ENCODE assay signal across 37 cellular contexts in genomic region chr6:41222045-41222444, GRCh38. TPM values are rescaled to one million over a fixed set of nuclear protein-coding genes. Genes with fewer than 3 reads are reported as not detected.
"Had no signal": no experiment of that assay in that cellular context is flagged by ENCODE, and none has a peak within 500 bp of the region (broad histone marks: within the 10 kb centered on the region; RNA-seq: fewer than 3 reads in every experiment).

No MANE protein-coding gene starts in this region.

- H3K9me3 ChIP-seq: adrenal gland, body of pancreas, colonic mucosa, ovary, prostate gland had no signal

- H3K27me3 ChIP-seq: adrenal gland, body of pancreas, colonic mucosa, ovary, tibial nerve had no signal

- ATAC-seq: activated CD4-positive, CD25-positive, alpha-beta regulatory T cell treated with anti-CD3 and anti-CD28 coated beads, Interleukin-2, amount 50 U/mL, for 24 hours; body of pancreas; gastroesophageal sphincter; left ventricle myocardium superior; stimulated activated memory B cell treated with anti-CD40 and anti-IgM and Interleukin-4, amounts not matched to agents 10 μg/mL and 1 μg/mL and 100 μg/mL, for 72 hours; T-helper 17 cell had no signal

- H3K27me3 Mint-ChIP-seq: activated naive CD4-positive, alpha-beta T cell treated with anti-CD3 and anti-CD28 coated beads, Interleukin-2, amount 50 U/mL, for 24 hours; activated T-cell treated with anti-CD3 and anti-CD28 coated beads, Interleukin-2, amount 50 U/mL, for 24 hours had no signal

- DNase-seq: activated CD4-positive, alpha-beta memory T cell treated with anti-CD3 and anti-CD28 coated beads, Interleukin-2, amount 10 ng/mL, durations not matched to agents 7 days and 5 days; activated CD4-positive, alpha-beta T cell treated with anti-CD3 and anti-CD28 coated beads, Interleukin-2, amount 10 ng/mL, durations not matched to agents 7 days and 5 days; activated CD8-positive, alpha-beta memory T cell treated with anti-CD3 and anti-CD28 coated beads, Interleukin-2, amount 50 U/mL, for 48 hours; activated gamma-delta T cell; activated T-cell treated with anti-CD3 and anti-CD28 coated beads, Interleukin-2, amount 50 U/mL, for 24 hours; adrenal gland; aorta; body of pancreas; cerebellar nuclear complex; colonic mucosa; effector memory CD4-positive, alpha-beta T cell; erythroblast; islet precursor cell; left ventricle myocardium superior; nephron progenitor cell; ovary; sigmoid colon; small intestine; stimulated activated CD4-positive, alpha-beta T cell treated with anti-CD3 and anti-CD28 coated beads, Interleukin-4, amount 100 ng/mL, for 4 hours; stimulated activated CD8-positive, alpha-beta memory T cell treated with anti-CD3 and anti-CD28 coated beads, Interleukin-4, amount 100 ng/mL, for 48 hours; T-helper 17 cell; T1000; WERI-Rb-1 had no signal

- H3K9me3 Mint-ChIP-seq: activated naive CD4-positive, alpha-beta T cell treated with anti-CD3 and anti-CD28 coated beads, Interleukin-2, amount 50 U/mL, for 24 hours had no signal

- H3K27ac ChIP-seq: adrenal gland, body of pancreas, colonic mucosa, gastroesophageal sphincter, hepatocyte, ovary, prostate gland, sigmoid colon, suprapubic skin, tibial nerve, WERI-Rb-1 had no signal

- H3K4me3 ChIP-seq: adrenal gland, body of pancreas, colonic mucosa, gastroesophageal sphincter, hepatocyte, ovary, prostate gland, sigmoid colon, suprapubic skin, tibial nerve had no signal

- H3K4me1 Mint-ChIP-seq: activated CD4-positive, alpha-beta memory T cell treated with anti-CD3 and anti-CD28 coated beads, Interleukin-2, amount 10 ng/mL, durations not matched to agents 7 days and 5 days; activated CD4-positive, alpha-beta T cell treated with anti-CD3 and anti-CD28 coated beads, Interleukin-2, amount 10 ng/mL, durations not matched to agents 7 days and 5 days had no signal

- H3K36me3 Mint-ChIP-seq: activated naive CD4-positive, alpha-beta T cell treated with anti-CD3 and anti-CD28 coated beads, Interleukin-2, amount 50 U/mL, for 24 hours; stimulated activated memory B cell treated with anti-CD40 and anti-IgM and Interleukin-4, amounts not matched to agents 10 μg/mL and 1 μg/mL and 100 μg/mL, for 72 hours had no signal

- H3K4me1 ChIP-seq: adrenal gland, body of pancreas, colonic mucosa, gastroesophageal sphincter, prostate gland, sigmoid colon, suprapubic skin, tibial nerve had no signal

- H3K27ac Mint-ChIP-seq: activated CD4-positive, alpha-beta memory T cell treated with anti-CD3 and anti-CD28 coated beads, Interleukin-2, amount 10 ng/mL, durations not matched to agents 7 days and 5 days; activated CD4-positive, alpha-beta T cell treated with anti-CD3 and anti-CD28 coated beads, Interleukin-2, amount 10 ng/mL, durations not matched to agents 7 days and 5 days; activated naive CD4-positive, alpha-beta T cell treated with anti-CD3 and anti-CD28 coated beads, Interleukin-2, amount 50 U/mL, for 24 hours; activated T-cell treated with anti-CD3 and anti-CD28 coated beads, Interleukin-2, amount 50 U/mL, for 24 hours; nephron progenitor cell; stimulated activated memory B cell treated with anti-CD40 and anti-IgM and Interleukin-4, amounts not matched to agents 10 μg/mL and 1 μg/mL and 100 μg/mL, for 72 hours; T-helper 17 cell had no signal

- H3K36me3 ChIP-seq: adrenal gland, colonic mucosa, gastroesophageal sphincter, ovary, prostate gland, sigmoid colon, suprapubic skin, tibial nerve, WERI-Rb-1 had no signal

- H3K4me3 Mint-ChIP-seq: activated CD4-positive, alpha-beta memory T cell treated with anti-CD3 and anti-CD28 coated beads, Interleukin-2, amount 10 ng/mL, durations not matched to agents 7 days and 5 days; activated CD4-positive, alpha-beta T cell treated with anti-CD3 and anti-CD28 coated beads, Interleukin-2, amount 10 ng/mL, durations not matched to agents 7 days and 5 days; activated naive CD4-positive, alpha-beta T cell treated with anti-CD3 and anti-CD28 coated beads, Interleukin-2, amount 50 U/mL, for 24 hours; activated T-cell treated with anti-CD3 and anti-CD28 coated beads, Interleukin-2, amount 50 U/mL, for 24 hours; nephron progenitor cell; stimulated activated memory B cell treated with anti-CD40 and anti-IgM and Interleukin-4, amounts not matched to agents 10 μg/mL and 1 μg/mL and 100 μg/mL, for 72 hours; T-helper 17 cell had no signal

RNA-seq across cellular contexts. Expression of gene TREML4, which starts 6.1 kb away (rescaled TPM):
- total RNA-seq: activated CD4-positive, alpha-beta memory T cell treated with anti-CD3 and anti-CD28 coated beads, Interleukin-2, amount 10 ng/mL, durations not matched to agents 7 days and 5 days; activated CD4-positive, alpha-beta T cell treated with anti-CD3 and anti-CD28 coated beads, Interleukin-2, amount 10 ng/mL, durations not matched to agents 7 days and 5 days; adrenal gland; body of pancreas; colonic mucosa; dermis microvascular lymphatic vessel endothelial cell; fibroblast of lung; fibroblast of villous mesenchyme; gastroesophageal sphincter; hepatocyte; left ventricle myocardium superior; lung microvascular endothelial cell; mucosa of gallbladder; ovary; prostate gland; sigmoid colon; suprapubic skin; tibial nerve; ureter had no signal
- polyA plus RNA-seq: adrenal gland, aorta, fibroblast of lung, hepatocyte, ovary, small intestine had no signal

RNA-seq across cellular contexts. Expression of gene TREML2, which starts 21.1 kb away (rescaled TPM):
- total RNA-seq: body of pancreas, dermis microvascular lymphatic vessel endothelial cell, fibroblast of lung, fibroblast of villous mesenchyme, left ventricle myocardium superior, lung microvascular endothelial cell, mucosa of gallbladder, sigmoid colon, suprapubic skin, tibial nerve had no signal
- polyA plus RNA-seq: adrenal gland, fibroblast of lung, hepatocyte had no signal

RNA-seq across cellular contexts. Expression of gene TREM2, which starts 59.1 kb away (rescaled TPM):
- total RNA-seq: activated CD4-positive, alpha-beta memory T cell treated with anti-CD3 and anti-CD28 coated beads, Interleukin-2, amount 10 ng/mL, durations not matched to agents 7 days and 5 days; activated CD4-positive, alpha-beta T cell treated with anti-CD3 and anti-CD28 coated beads, Interleukin-2, amount 10 ng/mL, durations not matched to agents 7 days and 5 days; dermis microvascular lymphatic vessel endothelial cell; fibroblast of villous mesenchyme; lung microvascular endothelial cell; T-helper 17 cell had no signal
- polyA plus RNA-seq: fibroblast of lung had no signal
